Comparison of ENCODE assay signal across 8 cellular contexts in genomic region chr17:16751224-16751923, GRCh38.
DNase-seq lines count a peak whose midpoint lies in the region; ATAC-seq and TF ChIP-seq lines count a peak whose summit lies in the region.
"Not testable (repeated sequence)": the region's sequence is repeated elsewhere in the genome, so short reads cannot be mapped to it uniquely, and the experiment has no call there.

No MANE protein-coding gene starts in this region.

- in situ Hi-C loops in astrocyte of the cerebellum (cut with HindIII; ENCODE audit: low sequenced_read_pairs) = not testable (repeated sequence)

- not testable (repeated sequence) for H3K4me1 ChIP-seq in SJCRH30, stomach

- POLR2A ChIA-PET in CD4-positive, alpha-beta T cell (lab: Charles Lee) = not testable (repeated sequence)

- H3K9me3 Mint-ChIP-seq in CD4-positive, alpha-beta T cell = not testable (repeated sequence)

- intact Hi-C loops in CD4-positive, alpha-beta T cell (cut with DNase I, micrococcal nuclease); stomach (cut with DNase I; ENCODE audit: low total_unique reads): not testable (repeated sequence)

- not testable (repeated sequence) for H3K4me3 ChIP-seq in H7 (ENCODE audit: insufficient read depth, low read depth, low read length); SJCRH30; astrocyte of the cerebellum (ENCODE audit: low read depth, low read length); stomach

- DNase-seq in CD4-positive, alpha-beta T cell; astrocyte of the cerebellum (ENCODE audit: low read depth); stomach: not testable (repeated sequence)
- DNase-seq in H7 = peak; percentile 22
- DNase-seq in NCI-H2081 (lab: John Stamatoyannopoulos, UW) = peak; percentile 2 to 26
- DNase-seq in SJCRH30 = peak; percentile 27 to 65
- DNase-seq in germinal center (ENCODE audit: low spot score) = peak; percentile 1
- peak; percentile 4 for DNase-seq in midbrain (lab: John Stamatoyannopoulos, UW)

- H3K27me3 Mint-ChIP-seq in CD4-positive, alpha-beta T cell = peaks cover 30% of the 10 kb centered on the region

- H3K27ac ChIP-seq in CD4-positive, alpha-beta T cell (ENCODE audit: low read depth, low read length); SJCRH30; stomach: not testable (repeated sequence)

- 0 to 37% (median 30%) methylated on average over 2 to 10 of the region's 10 CpGs for WGBS in stomach, 5 donors

- TF ChIP-seq CTCF in CD4-positive, alpha-beta T cell (IDR thresholded peaks at IDR 0.05) = peak; percentile 23
- peak; percentile 28 for TF ChIP-seq CTCF in astrocyte of the cerebellum (IDR thresholded peaks at IDR 0.05; ENCODE audit: low read depth, low read length, missing control alignments)
- TF ChIP-seq CTCF in stomach (IDR thresholded peaks at IDR 0.05) = peak in 4 of 7 experiments; percentile 19 to 40 (median 32)

- H3K36me3 Mint-ChIP-seq in CD4-positive, alpha-beta T cell (ENCODE audit: low read depth) = not testable (repeated sequence)

- ATAC-seq in CD4-positive, alpha-beta T cell (ENCODE audit: poor library complexity) = peak; percentile 87

- H3K36me3 ChIP-seq in H7 (replicated peaks; ENCODE audit: control insufficient read depth, insufficient read depth, low read length); SJCRH30; stomach: not testable (repeated sequence)

- not testable (repeated sequence) for TF ChIP-seq POLR2A in stomach (IDR thresholded peaks at IDR 0.05)

- not testable (repeated sequence) for H3K4me3 Mint-ChIP-seq in CD4-positive, alpha-beta T cell

- not testable (repeated sequence) for H3K4me1 Mint-ChIP-seq in CD4-positive, alpha-beta T cell (ENCODE audit: low read depth)

- not testable (repeated sequence) for H3K27ac Mint-ChIP-seq in CD4-positive, alpha-beta T cell

- CTCF ChIA-PET in CD4-positive, alpha-beta T cell (lab: Charles Lee) = not testable (repeated sequence)

- not testable (repeated sequence) for TF ChIP-seq EP300 in stomach (IDR thresholded peaks at IDR 0.05)

- not testable (repeated sequence) for H3K27me3 ChIP-seq in CD4-positive, alpha-beta T cell (ENCODE audit: control insufficient read depth, insufficient read depth, low read length); H7 (ENCODE audit: control insufficient read depth, insufficient read depth, low read length); SJCRH30
- peaks cover 0 to 18% (median 0%) of the 10 kb centered on the region in 3 donors for H3K27me3 ChIP-seq in stomach

- not testable (repeated sequence) for H3K9me3 ChIP-seq in CD4-positive, alpha-beta T cell (ENCODE audit: control insufficient read depth, low read length); SJCRH30 (replicated peaks); stomach
